ENCODE assay signal across 1 cellular context in the genomic region with DNA sequence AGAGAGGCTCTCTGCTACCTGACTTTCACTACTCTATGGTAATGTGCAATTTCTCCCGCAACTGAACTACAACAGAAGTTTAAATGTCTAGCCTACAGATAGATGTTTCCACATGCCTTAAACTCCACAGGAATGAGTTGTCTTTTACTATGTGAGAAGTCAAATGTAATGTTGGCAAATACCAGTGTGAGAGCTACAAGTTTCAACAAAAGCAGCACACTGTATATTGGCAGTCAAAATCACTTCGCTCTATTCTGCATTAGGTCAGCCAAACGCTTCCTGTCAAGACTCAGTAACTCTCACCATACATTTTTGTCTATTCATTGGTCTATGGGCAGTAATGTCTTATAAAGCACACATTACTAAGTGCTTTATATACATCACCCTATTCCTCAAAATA.
TF ChIP-seq lines count a peak whose summit lies in the region.

No MANE protein-coding gene starts in this region.

TF ChIP-seq in endothelial cell of umbilical vein, 7 proteins besides CTCF, POLR2A, EP300 and RAD21:
- TF ChIP-seq POLR2AphosphoS5 (IDR thresholded peaks at IDR 0.05; ENCODE audit: insufficient read depth, low read depth, low read length) (no peak), EZH2 (IDR thresholded peaks at IDR 0.05; ENCODE audit: borderline replicate concordance, low read depth, low read length, severe bottlenecking) (no peak), GATA2 (IDR thresholded peaks at IDR 0.05; ENCODE audit: insufficient read depth, insufficient read length, low read depth, low read length) (no peak), JUN (IDR thresholded peaks at IDR 0.05; ENCODE audit: borderline replicate concordance, insufficient read depth, insufficient read length, low read depth) (no peak), MYC (IDR thresholded peaks at IDR 0.05; ENCODE audit: low read depth, low read length) (no peak), FOS (IDR thresholded peaks at IDR 0.05; ENCODE audit: borderline replicate concordance, insufficient read depth, low read length) (no peak)
- TF ChIP-seq, protein P1, sequence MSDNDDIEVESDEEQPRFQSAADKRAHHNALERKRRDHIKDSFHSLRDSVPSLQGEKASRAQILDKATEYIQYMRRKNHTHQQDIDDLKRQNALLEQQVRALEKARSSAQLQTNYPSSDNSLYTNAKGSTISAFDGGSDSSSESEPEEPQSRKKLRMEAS (IDR thresholded peaks at IDR 0.05; ENCODE audit: insufficient read depth, insufficient read length): no peak
